In genomic region chr2:41879367-41879871, GRCh38 we compare ENCODE assay signal across 13 cellular contexts.
DNase-seq lines count a peak whose midpoint lies in the region; ATAC-seq, FAIRE-seq and TF ChIP-seq lines count a peak whose summit lies in the region.
"Had no signal": no experiment of that assay in that cellular context is flagged by ENCODE, and none has a peak within 500 bp of the region (broad histone marks: within the 10 kb centered on the region; RNA-seq: fewer than 3 reads in every experiment).

No MANE protein-coding gene starts in this region.

- TF ChIP-seq CTCF in A673 (conservative IDR thresholded peaks at IDR 0.05; ENCODE audit: low read depth, low read length), result no peak

- BruUV-seq in A673 (replicated peaks; lab: Mats Ljungman, UMichigan), result no TSS peak

- H3K27me3 Mint-ChIP-seq in activated T-helper 2 cell treated with anti-CD3 and anti-CD28 coated beads, Interferon-gamma antibody, Interleukin-2, Interleukin-4, amounts not matched to agents 10 μg/mL and 5 μg/mL and 100 μg/mL, durations not matched to agents 14 hours and 24 hours and 36 hours (ENCODE audit: low read depth), result peaks cover 20% of the 10 kb centered on the region

- ATAC-seq in HG02759 (IDR thresholded peaks at IDR 0.05; ENCODE audit: unreplicated experiment), result peak; percentile 42
- ATAC-seq in left cardiac atrium, result peak; percentile 35 to 38
- ATAC-seq in HG03442 (IDR thresholded peaks at IDR 0.05; ENCODE audit: unreplicated experiment), result no peak

- FAIRE-seq in small intestine (lab: Jason Lieb, UNC), result no peak
- FAIRE-seq: bronchial epithelial cell, GM19239 had no signal

- CTCF ChIA-PET in A673 (lab: Charles Lee), result interaction anchor here (1.2 kb wide), 1 partner anchor 10 kb away, joined by 8 read pairs; no protein-coding TSS in a partner anchor

- H3K27ac Mint-ChIP-seq in activated T-helper 2 cell treated with anti-CD3 and anti-CD28 coated beads, Interferon-gamma antibody, Interleukin-2, Interleukin-4, amounts not matched to agents 10 μg/mL and 5 μg/mL and 100 μg/mL, durations not matched to agents 14 hours and 24 hours and 36 hours, result no peak overlapping the region
- H3K27ac Mint-ChIP-seq: activated CD4-positive, alpha-beta memory T cell treated with anti-CD3 and anti-CD28 coated beads, Interleukin-2, amount 10 ng/mL, durations not matched to agents 7 days and 5 days had no signal

- POLR2A ChIA-PET in A673 (lab: Charles Lee; ENCODE audit: low non-redundant PET), result no interaction called here

- WGBS in small intestine, 3 donors, result 18 to 32% (median 22%) methylated on average over 8 of the region's 8 CpGs

- H3K27ac ChIP-seq in small intestine (ENCODE audit: low read depth in 1 of 2, low read length in 1 of 2) (no peak overlapping the region), A673 (ENCODE audit: low read depth, low read length, poor library complexity, severe bottlenecking) (no peak overlapping the region)

- H3K9me3 ChIP-seq in small intestine (ENCODE audit: control insufficient read depth, low read depth) (no peaks in the 10 kb centered on the region), A673 (ENCODE audit: low read depth, low read length, poor library complexity, severe bottlenecking) (no peaks in the 10 kb centered on the region)

- peaks cover 2 to 10% of the 10 kb centered on the region in 2 donors for H3K4me1 ChIP-seq in small intestine (ENCODE audit: control insufficient read depth in 2 of 2, insufficient read depth in 1 of 2, low read depth in 1 of 2, low read length in 1 of 2)
- H3K4me1 ChIP-seq in A673 (ENCODE audit: insufficient read depth, low read length, poor library complexity, severe bottlenecking), result no peaks in the 10 kb centered on the region

- no peaks in the 10 kb centered on the region for H3K36me3 Mint-ChIP-seq in activated T-helper 2 cell treated with anti-CD3 and anti-CD28 coated beads, Interferon-gamma antibody, Interleukin-2, Interleukin-4, amounts not matched to agents 10 μg/mL and 5 μg/mL and 100 μg/mL, durations not matched to agents 14 hours and 24 hours and 36 hours (ENCODE audit: low read depth)

- H3K4me3 Mint-ChIP-seq in activated T-helper 2 cell treated with anti-CD3 and anti-CD28 coated beads, Interferon-gamma antibody, Interleukin-2, Interleukin-4, amounts not matched to agents 10 μg/mL and 5 μg/mL and 100 μg/mL, durations not matched to agents 14 hours and 24 hours and 36 hours (ENCODE audit: low read depth), result no peak overlapping the region
- H3K4me3 Mint-ChIP-seq: activated CD4-positive, alpha-beta memory T cell treated with anti-CD3 and anti-CD28 coated beads, Interleukin-2, amount 10 ng/mL, durations not matched to agents 7 days and 5 days had no signal

- H3K9me3 Mint-ChIP-seq in activated T-helper 2 cell treated with anti-CD3 and anti-CD28 coated beads, Interferon-gamma antibody, Interleukin-2, Interleukin-4, amounts not matched to agents 10 μg/mL and 5 μg/mL and 100 μg/mL, durations not matched to agents 14 hours and 24 hours and 36 hours, result no peaks in the 10 kb centered on the region
- H3K9me3 Mint-ChIP-seq: activated CD4-positive, alpha-beta memory T cell treated with anti-CD3 and anti-CD28 coated beads, Interleukin-2, amount 10 ng/mL, durations not matched to agents 7 days and 5 days had no signal

- DNase-seq in NCI-H526 (lab: John Stamatoyannopoulos, UW) (peak; percentile 90 to 92), left cardiac atrium (no peak), small intestine (peak; percentile 14), A673 (ENCODE audit: low spot score) (no peak), T1000 (lab: John Stamatoyannopoulos, UW) (no peak)
- DNase-seq in activated T-helper 2 cell treated with anti-CD3 and anti-CD28 coated beads, Interferon-gamma antibody, Interleukin-2, Interleukin-4, amounts not matched to agents 10 μg/mL and 5 μg/mL and 100 μg/mL, durations not matched to agents 14 hours and 24 hours and 36 hours (ENCODE audit: low spot score), result no peak
- DNase-seq: activated CD4-positive, alpha-beta memory T cell treated with anti-CD3 and anti-CD28 coated beads, Interleukin-2, amount 10 ng/mL, durations not matched to agents 7 days and 5 days; DMS79 treated with DMSO at 0.1 percent for 48 hours; OCI-M1 had no signal

- no peaks in the 10 kb centered on the region for H3K4me1 Mint-ChIP-seq in activated T-helper 2 cell treated with anti-CD3 and anti-CD28 coated beads, Interferon-gamma antibody, Interleukin-2, Interleukin-4, amounts not matched to agents 10 μg/mL and 5 μg/mL and 100 μg/mL, durations not matched to agents 14 hours and 24 hours and 36 hours (ENCODE audit: low read depth)
- H3K4me1 Mint-ChIP-seq: activated CD4-positive, alpha-beta memory T cell treated with anti-CD3 and anti-CD28 coated beads, Interleukin-2, amount 10 ng/mL, durations not matched to agents 7 days and 5 days had no signal

- no peak overlapping the region for H3K4me3 ChIP-seq in small intestine (ENCODE audit: low read depth in 1 of 2, low read length in 2 of 2)
- no peak overlapping the region for H3K4me3 ChIP-seq in A673 (ENCODE audit: low read depth, low read length, poor library complexity, severe bottlenecking)

- H3K27me3 ChIP-seq in small intestine (ENCODE audit: control insufficient read depth in 2 of 2, insufficient read depth in 2 of 2, low read length in 2 of 2), result no peaks in the 10 kb centered on the region
- no peaks in the 10 kb centered on the region for H3K27me3 ChIP-seq in A673 (replicated peaks; ENCODE audit: insufficient read depth, low read depth, low read length, poor library complexity)

- H3K36me3 ChIP-seq in small intestine (ENCODE audit: control insufficient read depth in 2 of 2, insufficient read depth in 2 of 2, low read length in 2 of 2) (no peaks in the 10 kb centered on the region), A673 (ENCODE audit: insufficient read depth, low read length, poor library complexity, severe bottlenecking) (no peaks in the 10 kb centered on the region)

- intact Hi-C loops in left cardiac atrium (cut with DNase I), result no loop called here
- intact Hi-C loops in activated T-helper 2 cell treated with anti-CD3 and anti-CD28 coated beads, Interferon-gamma antibody, Interleukin-2, Interleukin-4, amounts not matched to agents 10 μg/mL and 5 μg/mL and 100 μg/mL, durations not matched to agents 14 hours and 24 hours and 36 hours (cut with micrococcal nuclease), result no loop called here
- intact Hi-C loops in A673 (cut with micrococcal nuclease; ENCODE audit: unreplicated experiment), result no loop called here

Comparison
In these comparisons a context has a peak if more than half of its experiments do, and no peak if none do; other contexts are left out.
1. DNase-seq: peak in NCI-H526 (2 of 2) and small intestine (single experiment); none in left cardiac atrium (single experiment), activated T-helper 2 cell treated with anti-CD3 and anti-CD28 coated beads, Interferon-gamma antibody, Interleukin-2, Interleukin-4, amounts not matched to agents 10 μg/mL and 5 μg/mL and 100 μg/mL, durations not matched to agents 14 hours and 24 hours and 36 hours (single experiment), A673 (single experiment) and T1000 (single experiment).